In the genomic region with DNA sequence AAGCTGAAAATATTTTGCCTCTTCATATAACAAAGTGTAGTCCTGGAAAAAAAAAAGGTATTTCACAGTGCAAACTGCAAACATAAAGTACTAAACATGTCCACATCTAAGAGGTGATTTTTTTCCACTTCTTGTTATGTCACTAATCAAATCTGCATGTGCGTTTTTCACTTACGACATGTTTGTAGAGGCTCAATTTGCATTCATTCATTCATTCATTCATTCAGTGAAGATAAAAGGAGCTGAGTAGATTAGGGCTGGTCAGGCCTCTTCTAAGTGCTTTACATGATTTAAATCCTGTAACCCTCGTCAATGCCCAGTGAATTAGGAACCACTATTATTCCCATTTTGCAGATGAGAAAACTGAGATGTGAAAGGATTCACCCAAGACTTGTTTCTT, we compare ENCODE assay signal across 25 cellular contexts.
"Had no signal": no experiment of that assay in that cellular context is flagged by ENCODE, and none has a peak within 500 bp of the region (broad histone marks: within the 10 kb centered on the region; RNA-seq: fewer than 3 reads in every experiment).

No MANE protein-coding gene starts in this region.

- H3K36me3 ChIP-seq: neural progenitor cell, transverse colon had no signal

- H2AFZ ChIP-seq: neural progenitor cell, parathyroid adenoma had no signal

- H3K4me2 ChIP-seq: neural progenitor cell had no signal

- ATAC-seq: activated naive CD4-positive, alpha-beta T cell treated with anti-CD3 and anti-CD28 coated beads, Interleukin-2, amount 50 U/mL, for 72 hours; activated T-cell treated with anti-CD3 and anti-CD28 coated beads, Interleukin-2, amount 50 U/mL, for 4 hours; gastrocnemius medialis; natural killer cell; psoas muscle; stimulated activated naive CD8-positive, alpha-beta T cell treated with anti-CD3 and anti-CD28 coated beads, Interleukin-15, Interleukin-2, amounts not matched to agents 100 U/mL and 50 U/mL, for 24 hours had no signal

- H3K27ac ChIP-seq: gastrocnemius medialis, neural progenitor cell, parathyroid adenoma, psoas muscle, testis had no signal

- FAIRE-seq: colon, endometrium, kidney had no signal

- H3K4me1 ChIP-seq: gastrocnemius medialis, psoas muscle, transverse colon had no signal

- DNase-seq: activated CD4-positive, alpha-beta memory T cell treated with anti-CD3 and anti-CD28 coated beads, Interleukin-2, amount 10 ng/mL, durations not matched to agents 7 days and 5 days; activated CD4-positive, alpha-beta T cell treated with anti-CD3 and anti-CD28 coated beads for 1 hour; activated CD4-positive, alpha-beta T cell treated with anti-CD3 and anti-CD28 coated beads, Interleukin-2, amount 10 ng/mL, durations not matched to agents 7 days and 5 days; activated T-cell treated with anti-CD3 and anti-CD28 coated beads, Interleukin-2, amount 50 U/mL, for 4 hours; dermis blood vessel endothelial cell; effector CD8-positive, alpha-beta T cell; gastrocnemius medialis; hippocampal formation; kidney; left colon; mesenchymal stem cell; natural killer cell; occipital lobe; psoas muscle; stimulated activated CD4-positive, alpha-beta T cell treated with anti-CD3 and anti-CD28 coated beads, Interleukin-15, amount 100 ng/mL, for 24 hours; stimulated activated CD4-positive, alpha-beta T cell treated with anti-CD3 and anti-CD28 coated beads, Interleukin-2, amount 100 ng/mL, for 24 hours; stimulated activated naive CD8-positive, alpha-beta T cell treated with anti-CD3 and anti-CD28 coated beads, Interleukin-15, Interleukin-2, amounts not matched to agents 100 U/mL and 50 U/mL, for 24 hours; T-helper 2 cell; testis; transverse colon had no signal

- H3K4me3 ChIP-seq: gastrocnemius medialis, neural progenitor cell, psoas muscle, testis, transverse colon had no signal

- H3K9ac ChIP-seq: neural progenitor cell, parathyroid adenoma had no signal

- H3K79me2 ChIP-seq: parathyroid adenoma had no signal

- H3K27me3 ChIP-seq: gastrocnemius medialis, neural progenitor cell, testis, transverse colon had no signal

- H3K9me3 ChIP-seq: gastrocnemius medialis, psoas muscle, testis, transverse colon had no signal
